8 cellular contexts compared by ENCODE assay signal in genomic region chr20:63696628-63697356, GRCh38. TPM values are rescaled to one million over a fixed set of nuclear protein-coding genes. Genes with fewer than 3 reads are reported as not detected.
DNase-seq lines count a peak whose midpoint lies in the region; ATAC-seq, FAIRE-seq and TF ChIP-seq lines count a peak whose summit lies in the region.

TSS of gene TNFRSF6B (plus strand) at chr20:63696652. CDS start at chr20:63696768, 116 bp downstream.

- H3K27me3 ChIP-seq in K562 (ENCODE audit: control insufficient read depth in 2 of 2, insufficient read depth in 2 of 2, low read length in 2 of 2): no peaks in the 10 kb centered on the region

- CTCF ChIA-PET in K562 (lab: Yijun Ruan, JAX; ENCODE audit: low intra/inter-chr PET ratio): no interaction called here

- H3K79me2 ChIP-seq in K562 (ENCODE audit: control insufficient read depth, insufficient read depth, low read length): no peaks in the 10 kb centered on the region

- POLR2A ChIA-PET in K562 (lab: Yijun Ruan, JAX): interaction anchor here (0.7 to 3.1 kb wide), 3 partner anchors 11 to 168 kb away, joined by 3 to 27 read pairs (median 4); partner anchors contain the start of genes ARFRP1, TPD52L2 and ZGPAT

- FAIRE-seq in K562 (lab: Jason Lieb, UNC): no peak

- peak within 1 kb of the TSS in 1 of 2 experiments; percentile 36; a peak in 1 of 4 replicates for H3K9ac ChIP-seq in K562 (ENCODE audit: insufficient read depth in 1 of 2, low read depth in 2 of 2, low read length in 2 of 2)

- in situ Hi-C loops in K562 (cut with MboI): no loop called here

- TF ChIP-seq EP300 in K562 (IDR thresholded peaks at IDR 0.05; ENCODE audit: low read length): no peak

- no peak within 1 kb of the TSS for H3K4me3 ChIP-seq in K562

- intact Hi-C loops in K562 (cut with micrococcal nuclease): no loop called here

- peaks cover 19 to 41% of the 10 kb centered on the region in 2 donors for H3K4me1 Mint-ChIP-seq in stimulated activated naive B cell treated with anti-CD40 and anti-IgM and Interleukin-4, amounts not matched to agents 10 μg/mL and 1 μg/mL and 100 μg/mL, for 72 hours

- H4K20me1 ChIP-seq in K562 (replicated peaks; ENCODE audit: control insufficient read depth, insufficient read depth, low read length): no peaks in the 10 kb centered on the region; the same call in 1 of the 2 replicates

- no peaks in the 10 kb centered on the region for H3K9me1 ChIP-seq in K562 (ENCODE audit: control insufficient read depth, insufficient read depth, low read length)

- no peaks in the 10 kb centered on the region for H3K9me3 ChIP-seq in K562 (replicated peaks; ENCODE audit: control insufficient read depth, insufficient read depth, low read depth, low read length)

- no peak within 1 kb of the TSS for H2AFZ ChIP-seq in K562 (ENCODE audit: low read depth, low read length)

- H3K4me3 Mint-ChIP-seq in stimulated activated naive B cell treated with anti-CD40 and anti-IgM and Interleukin-4, amounts not matched to agents 10 μg/mL and 1 μg/mL and 100 μg/mL, for 72 hours: peak within 1 kb of the TSS; percentile 50 to 73

- 90% methylated on average over 34 of the region's 52 CpGs for WGBS in K562 (ENCODE audit: insufficient coverage, low coverage, missing lambda C conversion rate)

- no peak within 1 kb of the TSS for H3K4me2 ChIP-seq in K562 (ENCODE audit: insufficient read depth, low read length)

- H3K36me3 Mint-ChIP-seq in stimulated activated naive B cell treated with anti-CD40 and anti-IgM and Interleukin-4, amounts not matched to agents 10 μg/mL and 1 μg/mL and 100 μg/mL, for 72 hours: peaks cover 10 to 30% of the 10 kb centered on the region in 2 donors

- peaks cover 9 to 80% of the 10 kb centered on the region in 2 experiments for H3K4me1 ChIP-seq in K562 (replicated peaks in 1 of 2; ENCODE audit: control insufficient read depth in 2 of 2, insufficient read depth in 2 of 2, low read length in 2 of 2)

- no TSS peak for BruUV-seq in K562 (replicated peaks; lab: Mats Ljungman, UMichigan)

- no peak within 1 kb of the TSS for H3K27ac ChIP-seq in K562 (ENCODE audit: extremely low read depth, low read depth, low read length)

- peak within 1 kb of the TSS; percentile 87 for H3K27ac Mint-ChIP-seq in stimulated activated naive B cell treated with anti-CD40 and anti-IgM and Interleukin-4, amounts not matched to agents 10 μg/mL and 1 μg/mL and 100 μg/mL, for 72 hours

- TF ChIP-seq CTCF in K562 (IDR thresholded peaks at IDR 0.05 in 2 of 3, conservative IDR thresholded peaks at IDR 0.05 in 1 of 3; ENCODE audit: insufficient read depth in 2 of 3, low read depth in 1 of 3, low read length in 3 of 3): no peak

- peak; percentile 49 for TF ChIP-seq POLR2A in K562 (conservative IDR thresholded peaks at IDR 0.05)

- TF ChIP-seq RAD21 in K562 (CRISPR knock-in tag; conservative IDR thresholded peaks at IDR 0.05 in 1 of 2, IDR thresholded peaks at IDR 0.05 in 1 of 2): no peak

- H3K36me3 ChIP-seq in K562 (ENCODE audit: control insufficient read depth, insufficient read depth, low read length): peaks cover 26% of the 10 kb centered on the region; the same call in 2 of the 3 replicates

- ATAC-seq in K562: no peak
- peak; percentile 29 to 31 for ATAC-seq in stimulated activated naive B cell treated with anti-CD40 and anti-IgM and Interleukin-4, amounts not matched to agents 10 μg/mL and 1 μg/mL and 100 μg/mL, for 72 hours (replicated peaks)

- H3K9me3 Mint-ChIP-seq in stimulated activated naive B cell treated with anti-CD40 and anti-IgM and Interleukin-4, amounts not matched to agents 10 μg/mL and 1 μg/mL and 100 μg/mL, for 72 hours: no peaks in the 10 kb centered on the region

- H3K27me3 Mint-ChIP-seq in stimulated activated naive B cell treated with anti-CD40 and anti-IgM and Interleukin-4, amounts not matched to agents 10 μg/mL and 1 μg/mL and 100 μg/mL, for 72 hours: no peaks in the 10 kb centered on the region

- peak; percentile 18 for DNase-seq in HuH-7 (ENCODE audit: low spot score)
- peak in 1 of 4 experiments; percentile 17 for DNase-seq in K562 (ENCODE audit: extremely low read depth in 1 of 4, low spot score in 3 of 4)
- peak; percentile 57 for DNase-seq in iPS-NIHi11 (ENCODE audit: low spot score)
- no peak for DNase-seq in stimulated activated naive B cell treated with anti-CD40 and anti-IgM and Interleukin-4, amounts not matched to agents 10 μg/mL and 1 μg/mL and 100 μg/mL, for 72 hours
- DNase-seq in C1 segment of cervical spinal cord (lab: John Stamatoyannopoulos, UW): no peak
- no peak for DNase-seq in NCI-H1436 treated with DMSO at 0.1 percent for 48 hours (lab: John Stamatoyannopoulos, UW)
- no peak for DNase-seq in MV-4-11 (lab: John Stamatoyannopoulos, UW)
- DNase-seq in NCI-H1092 (lab: John Stamatoyannopoulos, UW): no peak

TF ChIP-seq in K562, 482 proteins besides CTCF, POLR2A, EP300 and RAD21 (continues in another document):
- TF ChIP-seq MYC (IDR thresholded peaks at IDR 0.05; ENCODE audit: low read depth, low read length) (no peak), MYC (CRISPR knock-in tag; IDR thresholded peaks at IDR 0.05; ENCODE audit: borderline replicate concordance, low read depth) (no peak), SRSF1 (IDR thresholded peaks at IDR 0.05; ENCODE audit: low read depth, low read length) (peak; percentile 58; the same call in 1 of the 2 replicates), ZBTB1 (CRISPR knock-in tag; IDR thresholded peaks at IDR 0.05; ENCODE audit: borderline replicate concordance, low read depth) (no peak), RBM14 (IDR thresholded peaks at IDR 0.05; ENCODE audit: borderline replicate concordance, insufficient read depth, low read depth, low read length) (0 out of 2 replicates have a peak, but pooled peaks have one; percentile 24), FUS (optimal IDR thresholded peaks at IDR 0.05; ENCODE audit: low read depth, low read length) (peak; percentile 94), FIP1L1 (IDR thresholded peaks at IDR 0.05; ENCODE audit: low read depth, low read length, poor library complexity, severe bottlenecking) (peak; percentile 66), GTF2F1 (IDR thresholded peaks at IDR 0.05; ENCODE audit: low read depth, low read length) (no peak), GATAD2A (IDR thresholded peaks at IDR 0.05) (no peak), RBFOX2 (IDR thresholded peaks at IDR 0.05; ENCODE audit: low read depth, low read length) (peak; percentile 42), SFPQ (IDR thresholded peaks at IDR 0.05; ENCODE audit: low read depth, low read length) (peak; percentile 43; the same call in 1 of the 2 replicates)

RNA-seq across cellular contexts. Expression of gene TNFRSF6B, which starts in this region (rescaled TPM):
- total RNA-seq in K562 (2011; cell fraction: chromatin; rRNA removed; ENCODE audit: low replicate concordance): not detected in 2 replicates
- 4.9 and 6.3 TPM in 2 replicates for total RNA-seq in K562 (2011; cell fraction: nucleolus; rRNA removed)
- not detected in 2 replicates for total RNA-seq in K562 (2011; cell fraction: nucleoplasm; rRNA removed)
- 0.32 and 3.8 TPM in 2 replicates for total RNA-seq in K562 (2014; rRNA removed)
- not detected in 2 replicates for total RNA-seq in K562 (2014; rRNA removed; fragmentation: Illumina TruSeq; extraction: Trizol)
- total RNA-seq in K562 (2015; rRNA removed; fragmentation: Illumina TruSeq; extraction: Trizol): 0.19 TPM in 1 of 2 replicates, not detected in the other
- not detected in 2 replicates for total RNA-seq in K562 (2021)
- 0.10 and 0.37 TPM in 2 replicates for polyA plus RNA-seq in K562 (2011; rRNA removed)
- 1.1 and 5.8 TPM in 2 replicates for polyA plus RNA-seq in K562 (2011; cell fraction: cytosol; rRNA removed)
- polyA plus RNA-seq in K562 (2011; cell fraction: nucleus; rRNA removed): 1.4 and 13.8 TPM in 2 replicates
- polyA plus RNA-seq in K562 (2012): 0.87 and 1.3 TPM in 2 replicates
- not detected in 2 replicates for polyA plus RNA-seq in K562 (2014; fragmentation: Illumina TruSeq; extraction: Trizol)
- not detected for polyA plus RNA-seq in K562 (2014; fragmentation: Nextera tagmentation; extraction: Ambion mirVana)
- polyA plus RNA-seq in K562 (2014; rRNA removed): 3.2 and 3.5 TPM in 2 replicates
- polyA minus RNA-seq in K562 (2011; rRNA and poly(A)+ RNA removed): not detected in 2 replicates
- polyA minus RNA-seq in K562 (2011; cell fraction: cytosol; rRNA and poly(A)+ RNA removed): not detected in 2 replicates
- 1.2 TPM in 1 of 2 replicates, not detected in the other for polyA minus RNA-seq in K562 (2011; cell fraction: nucleus; rRNA and poly(A)+ RNA removed)

Comparison
In these comparisons a context has a peak if more than half of its experiments do, and no peak if none do; other contexts are left out.
1. DNase-seq: peak in HuH-7 (single experiment) and iPS-NIHi11 (single experiment); none in stimulated activated naive B cell treated with anti-CD40 and anti-IgM and Interleukin-4, amounts not matched to agents 10 μg/mL and 1 μg/mL and 100 μg/mL, for 72 hours (single experiment), C1 segment of cervical spinal cord (0 of 14), NCI-H1436 treated with DMSO at 0.1 percent for 48 hours (single experiment), MV-4-11 (single experiment) and NCI-H1092 (single experiment).